2 cellular contexts compared by ENCODE assay signal in the genomic region with DNA sequence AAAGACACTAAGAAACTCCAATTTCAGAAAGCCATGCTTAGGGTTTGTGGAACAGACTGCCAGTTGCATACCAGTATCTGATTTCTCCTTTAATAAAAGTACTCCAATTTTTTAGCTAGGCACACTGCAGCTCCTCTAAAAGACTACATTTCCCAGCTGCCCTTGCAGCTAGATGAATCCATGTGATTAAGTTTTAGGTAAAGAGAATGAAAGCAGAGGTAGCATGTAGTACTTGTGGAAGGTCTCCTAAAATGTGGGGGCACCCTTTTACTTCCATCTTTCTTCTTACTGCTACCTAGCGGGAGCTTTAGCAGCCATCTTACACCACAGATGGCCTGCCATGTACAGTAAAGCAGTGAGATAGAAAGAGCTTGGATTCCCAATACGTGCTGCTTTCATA.
A peak's percentile ranks its signal among the peaks of the same experiment; 100 is the strongest.
TF ChIP-seq lines count a peak whose summit lies in the region.

No MANE protein-coding gene starts in this region.

TF ChIP-seq in GM23338, 12 proteins besides CTCF, POLR2A, EP300 and RAD21:
- TF ChIP-seq ETS1 (IDR thresholded peaks at IDR 0.05) = peak; percentile 59
- no peak for TF ChIP-seq EZH2phosphoT487 (IDR thresholded peaks at IDR 0.05; ENCODE audit: unreplicated experiment)
- TF ChIP-seq ZNF462 (CRISPR knock-in tag; IDR thresholded peaks at IDR 0.05) = no peak

TF ChIP-seq in H1, 55 proteins besides CTCF, POLR2A, EP300 and RAD21:
- no peak for TF ChIP-seq SP2 (IDR thresholded peaks at IDR 0.05; ENCODE audit: low read length)
- TF ChIP-seq GTF2F1 (IDR thresholded peaks at IDR 0.05; ENCODE audit: borderline replicate concordance, low read depth, low read length) = no peak
- TF ChIP-seq MAX (IDR thresholded peaks at IDR 0.05) = no peak
- TF ChIP-seq, protein P1, sequence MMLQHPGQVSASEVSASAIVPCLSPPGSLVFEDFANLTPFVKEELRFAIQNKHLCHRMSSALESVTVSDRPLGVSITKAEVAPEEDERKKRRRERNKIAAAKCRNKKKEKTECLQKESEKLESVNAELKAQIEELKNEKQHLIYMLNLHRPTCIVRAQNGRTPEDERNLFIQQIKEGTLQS (IDR thresholded peaks at IDR 0.05; ENCODE audit: insufficient read depth, low read depth, low read length) = no peak
- no peak for TF ChIP-seq HDAC6 (IDR thresholded peaks at IDR 0.05; ENCODE audit: low read depth, low read length)
- no peak for TF ChIP-seq EGR1 (IDR thresholded peaks at IDR 0.05; ENCODE audit: borderline replicate concordance, low read depth, low read length)
- peak; percentile 67 for TF ChIP-seq SIX5 (IDR thresholded peaks at IDR 0.05; ENCODE audit: low read depth, low read length)
- TF ChIP-seq BACH1 (IDR thresholded peaks at IDR 0.05; ENCODE audit: low read length) = no peak
- TF ChIP-seq YY1 (IDR thresholded peaks at IDR 0.05; ENCODE audit: low read depth, low read length) = peak; percentile 59; the same call in 1 of the 2 replicates
- TF ChIP-seq, protein P2, sequence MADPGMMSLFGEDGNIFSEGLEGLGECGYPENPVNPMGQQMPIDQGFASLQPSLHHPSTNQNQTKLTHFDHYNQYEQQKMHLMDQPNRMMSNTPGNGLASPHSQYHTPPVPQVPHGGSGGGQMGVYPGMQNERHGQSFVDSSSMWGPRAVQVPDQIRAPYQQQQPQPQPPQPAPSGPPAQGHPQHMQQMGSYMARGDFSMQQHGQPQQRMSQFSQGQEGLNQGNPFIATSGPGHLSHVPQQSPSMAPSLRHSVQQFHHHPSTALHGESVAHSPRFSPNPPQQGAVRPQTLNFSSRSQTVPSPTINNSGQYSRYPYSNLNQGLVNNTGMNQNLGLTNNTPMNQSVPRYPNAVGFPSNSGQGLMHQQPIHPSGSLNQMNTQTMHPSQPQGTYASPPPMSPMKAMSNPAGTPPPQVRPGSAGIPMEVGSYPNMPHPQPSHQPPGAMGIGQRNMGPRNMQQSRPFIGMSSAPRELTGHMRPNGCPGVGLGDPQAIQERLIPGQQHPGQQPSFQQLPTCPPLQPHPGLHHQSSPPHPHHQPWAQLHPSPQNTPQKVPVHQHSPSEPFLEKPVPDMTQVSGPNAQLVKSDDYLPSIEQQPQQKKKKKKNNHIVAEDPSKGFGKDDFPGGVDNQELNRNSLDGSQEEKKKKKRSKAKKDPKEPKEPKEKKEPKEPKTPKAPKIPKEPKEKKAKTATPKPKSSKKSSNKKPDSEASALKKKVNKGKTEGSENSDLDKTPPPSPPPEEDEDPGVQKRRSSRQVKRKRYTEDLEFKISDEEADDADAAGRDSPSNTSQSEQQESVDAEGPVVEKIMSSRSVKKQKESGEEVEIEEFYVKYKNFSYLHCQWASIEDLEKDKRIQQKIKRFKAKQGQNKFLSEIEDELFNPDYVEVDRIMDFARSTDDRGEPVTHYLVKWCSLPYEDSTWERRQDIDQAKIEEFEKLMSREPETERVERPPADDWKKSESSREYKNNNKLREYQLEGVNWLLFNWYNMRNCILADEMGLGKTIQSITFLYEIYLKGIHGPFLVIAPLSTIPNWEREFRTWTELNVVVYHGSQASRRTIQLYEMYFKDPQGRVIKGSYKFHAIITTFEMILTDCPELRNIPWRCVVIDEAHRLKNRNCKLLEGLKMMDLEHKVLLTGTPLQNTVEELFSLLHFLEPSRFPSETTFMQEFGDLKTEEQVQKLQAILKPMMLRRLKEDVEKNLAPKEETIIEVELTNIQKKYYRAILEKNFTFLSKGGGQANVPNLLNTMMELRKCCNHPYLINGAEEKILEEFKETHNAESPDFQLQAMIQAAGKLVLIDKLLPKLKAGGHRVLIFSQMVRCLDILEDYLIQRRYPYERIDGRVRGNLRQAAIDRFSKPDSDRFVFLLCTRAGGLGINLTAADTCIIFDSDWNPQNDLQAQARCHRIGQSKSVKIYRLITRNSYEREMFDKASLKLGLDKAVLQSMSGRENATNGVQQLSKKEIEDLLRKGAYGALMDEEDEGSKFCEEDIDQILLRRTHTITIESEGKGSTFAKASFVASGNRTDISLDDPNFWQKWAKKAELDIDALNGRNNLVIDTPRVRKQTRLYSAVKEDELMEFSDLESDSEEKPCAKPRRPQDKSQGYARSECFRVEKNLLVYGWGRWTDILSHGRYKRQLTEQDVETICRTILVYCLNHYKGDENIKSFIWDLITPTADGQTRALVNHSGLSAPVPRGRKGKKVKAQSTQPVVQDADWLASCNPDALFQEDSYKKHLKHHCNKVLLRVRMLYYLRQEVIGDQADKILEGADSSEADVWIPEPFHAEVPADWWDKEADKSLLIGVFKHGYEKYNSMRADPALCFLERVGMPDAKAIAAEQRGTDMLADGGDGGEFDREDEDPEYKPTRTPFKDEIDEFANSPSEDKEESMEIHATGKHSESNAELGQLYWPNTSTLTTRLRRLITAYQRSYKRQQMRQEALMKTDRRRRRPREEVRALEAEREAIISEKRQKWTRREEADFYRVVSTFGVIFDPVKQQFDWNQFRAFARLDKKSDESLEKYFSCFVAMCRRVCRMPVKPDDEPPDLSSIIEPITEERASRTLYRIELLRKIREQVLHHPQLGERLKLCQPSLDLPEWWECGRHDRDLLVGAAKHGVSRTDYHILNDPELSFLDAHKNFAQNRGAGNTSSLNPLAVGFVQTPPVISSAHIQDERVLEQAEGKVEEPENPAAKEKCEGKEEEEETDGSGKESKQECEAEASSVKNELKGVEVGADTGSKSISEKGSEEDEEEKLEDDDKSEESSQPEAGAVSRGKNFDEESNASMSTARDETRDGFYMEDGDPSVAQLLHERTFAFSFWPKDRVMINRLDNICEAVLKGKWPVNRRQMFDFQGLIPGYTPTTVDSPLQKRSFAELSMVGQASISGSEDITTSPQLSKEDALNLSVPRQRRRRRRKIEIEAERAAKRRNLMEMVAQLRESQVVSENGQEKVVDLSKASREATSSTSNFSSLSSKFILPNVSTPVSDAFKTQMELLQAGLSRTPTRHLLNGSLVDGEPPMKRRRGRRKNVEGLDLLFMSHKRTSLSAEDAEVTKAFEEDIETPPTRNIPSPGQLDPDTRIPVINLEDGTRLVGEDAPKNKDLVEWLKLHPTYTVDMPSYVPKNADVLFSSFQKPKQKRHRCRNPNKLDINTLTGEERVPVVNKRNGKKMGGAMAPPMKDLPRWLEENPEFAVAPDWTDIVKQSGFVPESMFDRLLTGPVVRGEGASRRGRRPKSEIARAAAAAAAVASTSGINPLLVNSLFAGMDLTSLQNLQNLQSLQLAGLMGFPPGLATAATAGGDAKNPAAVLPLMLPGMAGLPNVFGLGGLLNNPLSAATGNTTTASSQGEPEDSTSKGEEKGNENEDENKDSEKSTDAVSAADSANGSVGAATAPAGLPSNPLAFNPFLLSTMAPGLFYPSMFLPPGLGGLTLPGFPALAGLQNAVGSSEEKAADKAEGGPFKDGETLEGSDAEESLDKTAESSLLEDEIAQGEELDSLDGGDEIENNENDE (IDR thresholded peaks at IDR 0.05; ENCODE audit: insufficient replicate concordance, low read length) = no peak
- TF ChIP-seq SAP30 (IDR thresholded peaks at IDR 0.05; ENCODE audit: insufficient read depth, insufficient replicate concordance, low read length) = no peak
- no peak for TF ChIP-seq SUZ12 (IDR thresholded peaks at IDR 0.05; ENCODE audit: low read length)
TF ChIP-seq in H1: peak in this region for 2.
